Comparison of ENCODE assay signal across 8 cellular contexts in the genomic region with DNA sequence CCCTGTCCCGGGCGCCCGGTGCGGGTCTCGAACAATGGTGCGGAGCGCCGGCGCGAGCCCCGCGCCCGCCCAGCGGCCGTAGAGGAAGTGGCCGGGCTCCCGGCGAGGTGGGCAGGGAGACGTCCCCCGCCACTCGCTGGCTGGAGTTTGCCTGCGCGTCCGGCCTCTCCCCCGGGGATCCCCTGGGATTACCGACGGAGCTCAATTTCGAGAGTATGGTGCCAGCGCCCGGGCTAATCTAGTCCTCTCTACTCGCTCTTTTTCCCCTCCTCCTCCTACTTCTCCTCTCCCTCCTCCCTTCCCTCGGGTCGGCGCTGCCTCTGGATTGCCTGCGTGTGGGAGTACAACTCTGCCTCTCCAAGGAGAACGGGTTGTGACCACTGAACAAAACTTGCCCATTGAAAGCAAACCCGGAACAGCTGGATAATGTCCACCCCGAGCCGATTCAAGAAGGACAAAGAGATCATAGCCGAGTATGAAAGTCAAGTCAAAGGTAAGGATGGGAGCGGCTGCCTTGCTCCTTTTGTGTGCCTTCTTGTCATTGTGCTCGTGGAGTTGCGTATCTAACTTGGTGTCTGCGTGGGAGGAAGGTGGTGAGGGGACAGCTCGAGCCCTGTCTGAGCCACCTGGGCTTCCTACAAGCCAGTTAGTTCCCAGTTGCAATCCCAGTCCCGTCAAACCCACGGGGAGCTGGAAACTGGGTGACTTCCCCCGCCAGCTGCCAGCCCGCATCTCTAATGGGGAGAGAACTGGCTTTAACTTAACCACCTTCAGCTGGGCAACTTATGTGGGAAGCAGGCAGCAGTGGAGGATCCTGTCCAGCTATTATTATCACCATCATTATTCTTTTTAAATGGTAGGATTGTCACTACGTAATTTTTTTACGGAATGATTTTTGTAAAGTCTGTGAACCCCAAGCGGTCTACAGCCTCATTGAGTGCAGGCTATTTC. TPM values are rescaled to one million over a fixed set of nuclear protein-coding genes. Genes with fewer than 3 reads are reported as not detected.
DNase-seq lines count a peak whose midpoint lies in the region; ATAC-seq and TF ChIP-seq lines count a peak whose summit lies in the region.

TSS of gene SRGAP1 (plus strand) at position 310 of the 951 bp plus-strand sequence. CDS start at position 427, 117 bp downstream.

- H3K36me3 ChIP-seq in heart left ventricle = no peaks in the 10 kb centered on the region

- 1 to 4% (median 2%) methylated on average over 25 to 52 of the region's 52 CpGs for WGBS in heart left ventricle, 4 donors

- ATAC-seq in HG02870 (IDR thresholded peaks at IDR 0.05; ENCODE audit: unreplicated experiment) = peak; percentile 13
- ATAC-seq in heart left ventricle = peak; percentile 45 to 66 (median 62)

- intact Hi-C loops in heart left ventricle (cut with DNase I) = loop anchor here (1.0 to 10.0 kb wide), 14 partner anchors 88 to 560 kb away; partner anchors contain the start of genes XPOT (in 3 of the 10) and C12orf56 (in 1 of the 10)

- peak within 1 kb of the TSS; percentile 63 to 100 (median 94) for H3K4me3 ChIP-seq in heart left ventricle

- TF ChIP-seq POLR2A in heart left ventricle (IDR thresholded peaks at IDR 0.05) = no peak

- TF ChIP-seq CTCF in heart left ventricle (IDR thresholded peaks at IDR 0.05) = no peak

- DNase-seq in stimulated activated CD4-positive, alpha-beta T cell treated with anti-CD3 and anti-CD28 coated beads, Interleukin-15, amount 100 ng/mL, for 24 hours = peak; percentile 7
- DNase-seq in stimulated activated CD4-positive, alpha-beta T cell treated with anti-CD3 and anti-CD28 coated beads, Interleukin-1b, Interleukin-23, amount 100 ng/mL, for 48 hours = no peak
- DNase-seq in NCI-H2227 (lab: John Stamatoyannopoulos, UW; ENCODE audit: unreplicated experiment) (peak; percentile 75), amniotic epithelial cell (ENCODE audit: low read depth) (peak; percentile 87), heart left ventricle (peak; percentile 70 to 85 (median 74)), nucleus accumbens (lab: John Stamatoyannopoulos, UW) (peak in 49 of 56 donors; percentile 28 to 86 (median 61))
- no peak for DNase-seq in activated CD4-positive, CD25-positive, alpha-beta regulatory T cell treated with anti-CD3 and anti-CD28 coated beads, Interleukin-2, amount 50 U/mL, for 72 hours

- H3K27me3 ChIP-seq in heart left ventricle = no peaks in the 10 kb centered on the region

- H3K27ac ChIP-seq in heart left ventricle = peak within 1 kb of the TSS; percentile 79 to 96 (median 94)

- peaks cover 0 to 36% (median 9%) of the 10 kb centered on the region in 12 donors for H3K4me1 ChIP-seq in heart left ventricle

- no peaks in the 10 kb centered on the region for H3K9me3 ChIP-seq in heart left ventricle

RNA-seq across cellular contexts. Expression of gene SRGAP1, which starts in this region (rescaled TPM):
- total RNA-seq in heart left ventricle = 10 to 100 TPM in 1 of 9 donors, 1 to 10 TPM in 8; 2.1 to 10.6 (median 4.5) TPM
- 1 to 10 TPM; 1.3 to 4.5 TPM for polyA plus RNA-seq in heart left ventricle

Comparison
In these comparisons a context has a peak if more than half of its experiments do, and no peak if none do; other contexts are left out.
1. DNase-seq: peak in stimulated activated CD4-positive, alpha-beta T cell treated with anti-CD3 and anti-CD28 coated beads, Interleukin-15, amount 100 ng/mL, for 24 hours (single experiment), NCI-H2227 (single experiment), amniotic epithelial cell (single experiment), heart left ventricle (5 of 5) and nucleus accumbens (49 of 56); none in stimulated activated CD4-positive, alpha-beta T cell treated with anti-CD3 and anti-CD28 coated beads, Interleukin-1b, Interleukin-23, amount 100 ng/mL, for 48 hours (single experiment) and activated CD4-positive, CD25-positive, alpha-beta regulatory T cell treated with anti-CD3 and anti-CD28 coated beads, Interleukin-2, amount 50 U/mL, for 72 hours (single experiment).